Comparison of ENCODE assay signal across 1 cellular context in the genomic region with DNA sequence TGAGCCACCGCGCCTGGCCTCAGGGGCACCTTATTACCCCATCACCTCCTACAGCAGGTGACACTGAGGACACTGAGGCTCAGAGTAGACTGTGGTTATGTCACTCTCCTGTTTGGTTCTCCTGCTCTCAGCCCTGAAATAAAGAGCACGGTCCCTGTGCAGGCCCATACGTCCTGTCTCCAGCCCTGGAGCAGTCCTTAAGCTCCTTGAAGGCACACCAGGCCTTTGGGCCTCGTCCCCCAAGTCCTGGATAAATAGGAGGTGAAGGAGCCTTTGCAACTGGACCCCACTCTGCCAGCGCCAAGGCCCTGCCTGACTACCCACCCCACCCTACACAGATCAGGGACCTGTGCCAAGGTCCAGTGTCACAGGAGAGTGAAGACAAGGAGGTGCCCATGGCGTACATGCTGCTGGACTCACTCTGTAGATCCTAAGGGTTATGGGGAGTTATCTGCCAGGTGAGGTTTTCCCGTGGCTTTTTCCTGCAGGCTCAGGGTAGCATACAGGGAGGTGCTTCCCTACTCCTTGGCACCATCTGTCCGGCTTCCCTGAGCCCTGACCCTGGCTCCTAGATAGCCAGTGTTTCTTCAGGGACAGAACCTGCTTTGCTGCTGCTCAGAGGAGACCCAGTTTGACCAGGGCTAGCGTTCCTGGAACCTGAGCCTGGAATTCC.
TF ChIP-seq lines count a peak whose summit lies in the region.

No MANE protein-coding gene starts in this region.

TF ChIP-seq in WTC11, 78 proteins besides CTCF, POLR2A, EP300 and RAD21 (continued from another document):
- TF ChIP-seq, protein P1, sequence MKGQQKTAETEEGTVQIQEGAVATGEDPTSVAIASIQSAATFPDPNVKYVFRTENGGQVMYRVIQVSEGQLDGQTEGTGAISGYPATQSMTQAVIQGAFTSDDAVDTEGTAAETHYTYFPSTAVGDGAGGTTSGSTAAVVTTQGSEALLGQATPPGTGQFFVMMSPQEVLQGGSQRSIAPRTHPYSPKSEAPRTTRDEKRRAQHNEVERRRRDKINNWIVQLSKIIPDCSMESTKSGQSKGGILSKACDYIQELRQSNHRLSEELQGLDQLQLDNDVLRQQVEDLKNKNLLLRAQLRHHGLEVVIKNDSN (CRISPR knock-in tag; IDR thresholded peaks at IDR 0.05), result no peak
- no peak for TF ChIP-seq ZNF396 (CRISPR knock-in tag; IDR thresholded peaks at IDR 0.05; ENCODE audit: borderline replicate concordance)
- TF ChIP-seq MXD4 (CRISPR knock-in tag; IDR thresholded peaks at IDR 0.05; ENCODE audit: borderline replicate concordance), result no peak
- TF ChIP-seq ELF4 (CRISPR knock-in tag; IDR thresholded peaks at IDR 0.05; ENCODE audit: low read depth), result no peak
- no peak for TF ChIP-seq GTF2I (CRISPR knock-in tag; conservative IDR thresholded peaks at IDR 0.05)
- TF ChIP-seq, protein P2, sequence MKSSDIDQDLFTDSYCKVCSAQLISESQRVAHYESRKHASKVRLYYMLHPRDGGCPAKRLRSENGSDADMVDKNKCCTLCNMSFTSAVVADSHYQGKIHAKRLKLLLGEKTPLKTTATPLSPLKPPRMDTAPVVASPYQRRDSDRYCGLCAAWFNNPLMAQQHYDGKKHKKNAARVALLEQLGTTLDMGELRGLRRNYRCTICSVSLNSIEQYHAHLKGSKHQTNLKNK (CRISPR knock-in tag; IDR thresholded peaks at IDR 0.05), result no peak
- TF ChIP-seq HMGA2 (CRISPR knock-in tag; IDR thresholded peaks at IDR 0.05), result no peak
- TF ChIP-seq, protein P3, sequence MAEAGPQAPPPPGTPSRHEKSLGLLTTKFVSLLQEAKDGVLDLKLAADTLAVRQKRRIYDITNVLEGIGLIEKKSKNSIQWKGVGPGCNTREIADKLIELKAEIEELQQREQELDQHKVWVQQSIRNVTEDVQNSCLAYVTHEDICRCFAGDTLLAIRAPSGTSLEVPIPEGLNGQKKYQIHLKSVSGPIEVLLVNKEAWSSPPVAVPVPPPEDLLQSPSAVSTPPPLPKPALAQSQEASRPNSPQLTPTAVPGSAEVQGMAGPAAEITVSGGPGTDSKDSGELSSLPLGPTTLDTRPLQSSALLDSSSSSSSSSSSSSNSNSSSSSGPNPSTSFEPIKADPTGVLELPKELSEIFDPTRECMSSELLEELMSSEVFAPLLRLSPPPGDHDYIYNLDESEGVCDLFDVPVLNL (CRISPR knock-in tag; IDR thresholded peaks at IDR 0.05; ENCODE audit: borderline replicate concordance, low read depth), result no peak
- TF ChIP-seq NR2C2 (CRISPR knock-in tag; IDR thresholded peaks at IDR 0.05), result no peak
- TF ChIP-seq, protein P4, sequence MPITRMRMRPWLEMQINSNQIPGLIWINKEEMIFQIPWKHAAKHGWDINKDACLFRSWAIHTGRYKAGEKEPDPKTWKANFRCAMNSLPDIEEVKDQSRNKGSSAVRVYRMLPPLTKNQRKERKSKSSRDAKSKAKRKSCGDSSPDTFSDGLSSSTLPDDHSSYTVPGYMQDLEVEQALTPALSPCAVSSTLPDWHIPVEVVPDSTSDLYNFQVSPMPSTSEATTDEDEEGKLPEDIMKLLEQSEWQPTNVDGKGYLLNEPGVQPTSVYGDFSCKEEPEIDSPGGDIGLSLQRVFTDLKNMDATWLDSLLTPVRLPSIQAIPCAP (CRISPR knock-in tag; IDR thresholded peaks at IDR 0.05), result no peak
TF ChIP-seq in WTC11: peak in this region for 0.
